Comparison of ENCODE assay signal across 19 cellular contexts in the genomic region with DNA sequence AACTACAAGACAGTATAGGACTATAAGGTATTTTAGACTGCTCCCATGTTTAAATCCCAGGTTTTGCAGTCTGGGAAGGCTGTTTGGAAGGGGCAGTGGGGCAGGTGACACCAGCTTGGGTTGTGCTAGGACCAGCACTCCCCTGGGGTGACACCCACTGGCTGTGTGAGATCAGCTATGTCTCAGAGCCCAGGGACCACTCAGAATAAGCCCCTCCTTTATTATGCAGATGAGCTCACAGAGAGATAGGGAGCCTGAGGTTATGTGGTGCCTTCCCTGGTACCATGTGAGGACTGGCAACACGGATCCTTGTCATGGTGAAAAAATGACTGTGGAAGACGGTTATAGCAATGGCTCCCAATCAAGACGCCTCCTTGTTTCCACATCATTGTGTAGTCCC.
"Had no signal": no experiment of that assay in that cellular context is flagged by ENCODE, and none has a peak within 500 bp of the region (broad histone marks: within the 10 kb centered on the region; RNA-seq: fewer than 3 reads in every experiment).

No MANE protein-coding gene starts in this region.

- H3K4me1 Mint-ChIP-seq: immature natural killer cell; memory B cell; naive thymus-derived CD4-positive, alpha-beta T cell had no signal

- H3K36me3 ChIP-seq: esophagus squamous epithelium, ovary, suprapubic skin, transverse colon, uterus had no signal

- H3K9me3 ChIP-seq: body of pancreas, esophagus squamous epithelium, ovary, psoas muscle, suprapubic skin, transverse colon, uterus had no signal

- H3K27ac ChIP-seq: body of pancreas, esophagus squamous epithelium, ovary, psoas muscle, suprapubic skin, transverse colon, uterus had no signal

- ATAC-seq: body of pancreas; effector memory CD8-positive, alpha-beta T cell; naive thymus-derived CD4-positive, alpha-beta T cell; psoas muscle; right cardiac atrium had no signal

- H3K4me3 ChIP-seq: body of pancreas, esophagus squamous epithelium, ovary, psoas muscle, suprapubic skin, transverse colon, uterus had no signal

- H3K27ac Mint-ChIP-seq: activated naive CD4-positive, alpha-beta T cell treated with anti-CD3 and anti-CD28 coated beads for 36 hours; activated T-helper 2 cell treated with anti-CD3 and anti-CD28 coated beads, Interferon-gamma antibody, Interleukin-2, Interleukin-4, amounts not matched to agents 10 μg/mL and 5 μg/mL and 100 μg/mL, durations not matched to agents 14 hours and 24 hours and 36 hours; effector memory CD8-positive, alpha-beta T cell; immature natural killer cell; memory B cell; naive thymus-derived CD4-positive, alpha-beta T cell; stimulated activated naive CD8-positive, alpha-beta T cell treated with anti-CD3 and anti-CD28 coated beads, Interleukin-15, Interleukin-2, amounts not matched to agents 100 ng/mL and 50 ng/mL, for 24 hours had no signal

- DNase-seq: activated CD4-positive, alpha-beta T cell treated with anti-CD3 and anti-CD28 coated beads, Interleukin-2, amount 50 U/mL, for 1 hour; body of pancreas; effector memory CD8-positive, alpha-beta T cell; esophagus squamous epithelium; immature natural killer cell; kidney glomerular epithelial cell; naive thymus-derived CD4-positive, alpha-beta T cell; ovary; psoas muscle; right cardiac atrium; stimulated activated CD4-positive, alpha-beta T cell treated with anti-CD3 and anti-CD28 coated beads, Interleukin-2, amount 100 ng/mL, for 24 hours; T-helper 9 cell; transverse colon; uterus had no signal

- H3K4me3 Mint-ChIP-seq: activated naive CD4-positive, alpha-beta T cell treated with anti-CD3 and anti-CD28 coated beads for 36 hours; effector memory CD8-positive, alpha-beta T cell; immature natural killer cell; memory B cell; naive thymus-derived CD4-positive, alpha-beta T cell; stimulated activated naive CD8-positive, alpha-beta T cell treated with anti-CD3 and anti-CD28 coated beads, Interleukin-15, Interleukin-2, amounts not matched to agents 100 ng/mL and 50 ng/mL, for 24 hours had no signal

- H3K9me3 Mint-ChIP-seq: activated naive CD4-positive, alpha-beta T cell treated with anti-CD3 and anti-CD28 coated beads for 36 hours; activated T-helper 2 cell treated with anti-CD3 and anti-CD28 coated beads, Interferon-gamma antibody, Interleukin-2, Interleukin-4, amounts not matched to agents 10 μg/mL and 5 μg/mL and 100 μg/mL, durations not matched to agents 14 hours and 24 hours and 36 hours; effector memory CD8-positive, alpha-beta T cell; immature natural killer cell; stimulated activated naive CD8-positive, alpha-beta T cell treated with anti-CD3 and anti-CD28 coated beads, Interleukin-15, Interleukin-2, amounts not matched to agents 100 ng/mL and 50 ng/mL, for 24 hours had no signal

- H3K4me1 ChIP-seq: body of pancreas, esophagus squamous epithelium, psoas muscle, suprapubic skin, transverse colon, uterus had no signal

- H3K27me3 ChIP-seq: body of pancreas, esophagus squamous epithelium, ovary, suprapubic skin, transverse colon, uterus had no signal

- H3K36me3 Mint-ChIP-seq: immature natural killer cell; naive thymus-derived CD4-positive, alpha-beta T cell had no signal
